In genomic region chr3:49108346-49108745, GRCh38 we compare ENCODE assay signal across 24 cellular contexts. TPM values are rescaled to one million over a fixed set of nuclear protein-coding genes. Genes with fewer than 3 reads are reported as not detected.
A peak's percentile ranks its signal among the peaks of the same experiment; 100 is the strongest.
DNase-seq lines count a peak whose midpoint lies in the region; ATAC-seq, FAIRE-seq and TF ChIP-seq lines count a peak whose summit lies in the region.
"Had no signal": no experiment of that assay in that cellular context is flagged by ENCODE, and none has a peak within 500 bp of the region (broad histone marks: within the 10 kb centered on the region; RNA-seq: fewer than 3 reads in every experiment).

No MANE protein-coding gene starts in this region.

- FAIRE-seq in K562 (lab: Jason Lieb, UNC), result no peak
- FAIRE-seq: A549, GM12892 had no signal

- TF ChIP-seq CTCF in HEK293 (tag by site-specific recombination; IDR thresholded peaks at IDR 0.05) (no peak), K562 (IDR thresholded peaks at IDR 0.05 in 2 of 3, conservative IDR thresholded peaks at IDR 0.05 in 1 of 3; ENCODE audit: insufficient read depth in 2 of 3, low read depth in 1 of 3, low read length in 3 of 3) (no peak), neural crest cell (conservative IDR thresholded peaks at IDR 0.05) (no peak), SK-N-SH (IDR thresholded peaks at IDR 0.05) (no peak), GM10266 (IDR thresholded peaks at IDR 0.05; ENCODE audit: control insufficient read depth, insufficient read depth, low read depth, missing control alignments) (no peak)

- H3K9me3 ChIP-seq in HEK293 (ENCODE audit: control insufficient read depth, insufficient read depth, low read depth, low read length) (no peaks in the 10 kb centered on the region), K562 (replicated peaks; ENCODE audit: control insufficient read depth, insufficient read depth, low read depth, low read length) (no peaks in the 10 kb centered on the region), SK-N-SH (no peaks in the 10 kb centered on the region)
- H3K9me3 ChIP-seq: A549; BE2C; BLaER1 treated with 17β-estradiol and CSF1 and Interleukin-3, amounts not matched to agents 10 nM and 100 nM had no signal

- no peaks in the 10 kb centered on the region for H3K9me3 Mint-ChIP-seq in neural crest cell
- H3K9me3 Mint-ChIP-seq: CD4-positive, alpha-beta T cell; CD8-positive, alpha-beta memory T cell; H9; HFFc6 had no signal

- TF ChIP-seq EP300 in K562 (IDR thresholded peaks at IDR 0.05; ENCODE audit: low read length) (no peak), SK-N-SH (IDR thresholded peaks at IDR 0.05; ENCODE audit: borderline replicate concordance in 1 of 2, low read depth in 1 of 2, low read length in 1 of 2) (no peak)

- no TSS peak for BruUV-seq in K562 (replicated peaks; lab: Mats Ljungman, UMichigan)

- no peak overlapping the region for H3K4me2 ChIP-seq in K562 (ENCODE audit: insufficient read depth, low read length)
- H3K4me2 ChIP-seq in SK-N-SH, result no peak overlapping the region
- H3K4me2 ChIP-seq: A549; BLaER1 treated with 17β-estradiol and CSF1 and Interleukin-3, amounts not matched to agents 10 nM and 100 nM had no signal

- H2AFZ ChIP-seq in K562 (ENCODE audit: low read depth, low read length) (no peak overlapping the region), SK-N-SH (ENCODE audit: low read depth) (no peak overlapping the region)
- H2AFZ ChIP-seq: GM23248 had no signal

- H3K4me3 ChIP-seq in HEK293 (ENCODE audit: low read depth, low read length) (no peak overlapping the region), K562 (no peak overlapping the region), SK-N-SH (ENCODE audit: low read depth in 2 of 2, low read length in 1 of 2) (no peak overlapping the region)
- H3K4me3 ChIP-seq: A549; BLaER1 treated with 17β-estradiol and CSF1 and Interleukin-3, amounts not matched to agents 10 nM and 100 nM; GM23248 had no signal

- no CpG with 5 or more reads among the region's 14 CpGs for WGBS in K562 (ENCODE audit: insufficient coverage, low coverage, missing lambda C conversion rate)
- WGBS in SK-N-SH (ENCODE audit: low lambda C conversion rate), result 92% methylated on average over 8 of the region's 14 CpGs

- POLR2A ChIA-PET in HEK293 (lab: Yijun Ruan, JAX) (interaction anchor here (2.3 to 5.8 kb wide), 2 partner anchors 12 to 14 kb away, joined by 11 to 26 read pairs; partner anchors contain the start of genes QRICH1 and USP19), K562 (lab: Yijun Ruan, JAX) (interaction anchor here (0.6 to 1.2 kb wide), 3 partner anchors 13 to 305 kb away, joined by 3 read pairs; partner anchors contain the start of genes QRICH1 and USP19), SK-N-SH (lab: Yijun Ruan, JAX) (interaction anchor here (1.0 to 1.3 kb wide), 3 partner anchors 9 to 14 kb away, joined by 3 to 10 read pairs (median 4); partner anchors contain the start of gene USP19)

- DNase-seq in K562 (ENCODE audit: extremely low read depth in 1 of 4, low spot score in 3 of 4) (no peak), neural crest cell (ENCODE audit: low read depth, low spot score) (no peak), SK-N-SH (no peak), GM10266 (ENCODE audit: extremely low spot score) (no peak)
- DNase-seq in stimulated activated CD4-positive, alpha-beta T cell treated with anti-CD3 and anti-CD28 coated beads, Interleukin-12 subunit alpha, Interleukin-12 subunit beta, amount 100 ng/mL, for 4 hours, result no peak
- DNase-seq: 8988T; ACHN; AML-193; BE2C; Calu3; CD4-positive, alpha-beta T cell; CD8-positive, alpha-beta memory T cell; DMS53; DMS79 treated with DMSO at 0.1 percent for 48 hours; GF-D8; GM23248; H9; HFFc6 had no signal

- no peaks in the 10 kb centered on the region for H3K9me2 ChIP-seq in SK-N-SH

- no peaks in the 10 kb centered on the region for H3K9me1 ChIP-seq in K562 (ENCODE audit: control insufficient read depth, insufficient read depth, low read length)

- H3F3A ChIP-seq in SK-N-SH (replicated peaks; ENCODE audit: insufficient read depth), result no peaks in the 10 kb centered on the region

- H3K27me3 Mint-ChIP-seq in neural crest cell (ENCODE audit: low read depth), result no peaks in the 10 kb centered on the region
- H3K27me3 Mint-ChIP-seq: CD4-positive, alpha-beta T cell; CD8-positive, alpha-beta memory T cell had no signal

- ATAC-seq in K562, result no peak
- ATAC-seq: A549, HCT116 had no signal

- H4K20me1 ChIP-seq in K562 (replicated peaks; ENCODE audit: control insufficient read depth, insufficient read depth, low read length) (no peaks in the 10 kb centered on the region), SK-N-SH (ENCODE audit: insufficient read depth) (no peaks in the 10 kb centered on the region)

- intact Hi-C loops in K562 (cut with micrococcal nuclease), result no loop called here

- H3K9ac ChIP-seq in K562 (ENCODE audit: insufficient read depth in 1 of 2, low read depth in 2 of 2, low read length in 2 of 2) (no peak overlapping the region), SK-N-SH (no peak overlapping the region)
- H3K9ac ChIP-seq: GM23248 had no signal

- H3K79me2 ChIP-seq in K562 (ENCODE audit: control insufficient read depth, insufficient read depth, low read length) (peaks cover 19% of the 10 kb centered on the region), SK-N-SH (ENCODE audit: insufficient read depth) (peaks cover 23% of the 10 kb centered on the region)

- in situ Hi-C loops in K562 (cut with MboI), result no loop called here

- TF ChIP-seq RAD21 in K562 (CRISPR knock-in tag; conservative IDR thresholded peaks at IDR 0.05 in 1 of 2, IDR thresholded peaks at IDR 0.05 in 1 of 2), result no peak
- TF ChIP-seq RAD21 in SK-N-SH (IDR thresholded peaks at IDR 0.05; ENCODE audit: low read length), result no peak

- H3K27me3 ChIP-seq in K562 (ENCODE audit: control insufficient read depth in 2 of 2, insufficient read depth in 2 of 2, low read length in 2 of 2) (no peaks in the 10 kb centered on the region), SK-N-SH (ENCODE audit: insufficient read depth) (no peaks in the 10 kb centered on the region)
- H3K27me3 ChIP-seq: BE2C; BLaER1 treated with 17β-estradiol and CSF1 and Interleukin-3, amounts not matched to agents 10 nM and 100 nM had no signal

- H3K27ac ChIP-seq in HEK293 (ENCODE audit: extremely low read depth, low read depth, low read length) (no peak overlapping the region), K562 (ENCODE audit: extremely low read depth, low read depth, low read length) (no peak overlapping the region), SK-N-SH (ENCODE audit: low read depth in 2 of 2, low read length in 1 of 2) (no peak overlapping the region)
- H3K27ac ChIP-seq: A549; BLaER1 treated with 17β-estradiol and CSF1 and Interleukin-3, amounts not matched to agents 10 nM and 100 nM; GM23248 had no signal

- TF ChIP-seq POLR2A in K562 (conservative IDR thresholded peaks at IDR 0.05), result no peak

- H3K4me3 Mint-ChIP-seq in neural crest cell, result no peak overlapping the region
- H3K4me3 Mint-ChIP-seq: CD14-positive monocyte, HFFc6 had no signal

- H3K4me1 ChIP-seq in HEK293 (ENCODE audit: control insufficient read depth, insufficient read depth, low read length) (no peaks in the 10 kb centered on the region), K562 (replicated peaks in 1 of 2; ENCODE audit: control insufficient read depth in 2 of 2, insufficient read depth in 2 of 2, low read length in 2 of 2) (peaks cover 4 to 13% of the 10 kb centered on the region in 2 experiments; a peak in 4 of 5 replicates), SK-N-SH (ENCODE audit: control insufficient read depth in 1 of 2, insufficient read depth in 2 of 2, low read depth in 1 of 2, low read length in 1 of 2) (peaks cover 5 to 16% of the 10 kb centered on the region in 2 experiments; a peak in 2 of 4 replicates)
- H3K4me1 ChIP-seq: BE2C had no signal

- H3K36me3 ChIP-seq in HEK293 (ENCODE audit: control insufficient read depth in 2 of 2, insufficient read depth in 1 of 2, low read length in 2 of 2) (peaks cover 0 to 69% of the 10 kb centered on the region in 2 experiments; a peak in 2 of 3 replicates), K562 (ENCODE audit: control insufficient read depth, insufficient read depth, low read length) (peaks cover 60% of the 10 kb centered on the region; the same call in 2 of the 3 replicates), SK-N-SH (replicated peaks in 1 of 2; ENCODE audit: control insufficient read depth in 1 of 2, insufficient read depth in 2 of 2, low read length in 1 of 2) (peaks cover 4 to 55% of the 10 kb centered on the region in 2 experiments)

- peak overlapping the region; percentile 27 for H3K27ac Mint-ChIP-seq in neural crest cell (ENCODE audit: unreplicated experiment)
- H3K27ac Mint-ChIP-seq: HFFc6 had no signal

- CTCF ChIA-PET in HEK293 (lab: Yijun Ruan, JAX), result no interaction called here
- CTCF ChIA-PET in K562 (lab: Yijun Ruan, JAX; ENCODE audit: low intra/inter-chr PET ratio), result no interaction called here
- CTCF ChIA-PET in SK-N-SH (lab: Yijun Ruan, JAX), result interaction anchor here (0.8 to 1.0 kb wide), 3 partner anchors 9 to 117 kb away, joined by 3 to 4 read pairs (median 3); no protein-coding TSS in a partner anchor

- peaks cover 2% of the 10 kb centered on the region for H3K36me3 Mint-ChIP-seq in neural crest cell (ENCODE audit: low read depth)

- H3K4me1 Mint-ChIP-seq in neural crest cell, result peaks cover 25% of the 10 kb centered on the region

RNA-seq across cellular contexts. Expression of gene QARS1, which starts 3.8 kb away (rescaled TPM):
- total RNA-seq in K562 (2011; cell fraction: chromatin; rRNA removed; ENCODE audit: low replicate concordance), result 244 and 492 TPM in 2 replicates
- 317 and 343 TPM in 2 replicates for total RNA-seq in K562 (2011; cell fraction: nucleolus; rRNA removed)
- 254 and 266 TPM in 2 replicates for total RNA-seq in K562 (2011; cell fraction: nucleoplasm; rRNA removed)
- 273 and 315 TPM in 2 replicates for total RNA-seq in K562 (2014; rRNA removed)
- total RNA-seq in K562 (2014; rRNA removed; fragmentation: Illumina TruSeq; extraction: Trizol), result 146 and 170 TPM in 2 replicates
- total RNA-seq in K562 (2015; rRNA removed; fragmentation: Illumina TruSeq; extraction: Trizol), result 176 TPM in 2 replicates
- 297 and 298 TPM in 2 replicates for total RNA-seq in K562 (2021)
- polyA plus RNA-seq in K562 (2011; rRNA removed), result 148 and 237 TPM in 2 replicates
- 380 and 435 TPM in 2 replicates for polyA plus RNA-seq in K562 (2011; cell fraction: cytosol; rRNA removed)
- 784 and 828 TPM in 2 replicates for polyA plus RNA-seq in K562 (2011; cell fraction: nucleus; rRNA removed)
- polyA plus RNA-seq in K562 (2012), result 296 and 574 TPM in 2 replicates
- polyA plus RNA-seq in K562 (2014; fragmentation: Illumina TruSeq; extraction: Trizol), result 305 and 381 TPM in 2 replicates
- 100 to 1,000 TPM; 230 to 310 TPM for polyA plus RNA-seq in K562 (2014; fragmentation: Nextera tagmentation; extraction: Ambion mirVana)
- polyA plus RNA-seq in K562 (2014; rRNA removed), result 249 and 307 TPM in 2 replicates
- polyA minus RNA-seq in K562 (2011; rRNA and poly(A)+ RNA removed), result 102 and 120 TPM in 2 replicates
- 130 and 143 TPM in 2 replicates for polyA minus RNA-seq in K562 (2011; cell fraction: cytosol; rRNA and poly(A)+ RNA removed)
- polyA minus RNA-seq in K562 (2011; cell fraction: nucleus; rRNA and poly(A)+ RNA removed), result 162 and 207 TPM in 2 replicates
- total RNA-seq in neural crest cell, result 348 and 382 TPM in 2 replicates
- 311 and 381 TPM in 2 replicates for polyA plus RNA-seq in SK-N-SH (2012; rRNA removed)
- polyA plus RNA-seq in SK-N-SH (2012; cell fraction: cytosol; rRNA removed), result 153 and 224 TPM in 2 replicates
- 787 and 824 TPM in 2 replicates for polyA plus RNA-seq in SK-N-SH (2012; cell fraction: nucleus; rRNA removed)

RNA-seq across cellular contexts. Expression of gene USP19, which starts 12.3 kb away (rescaled TPM):
- total RNA-seq in K562 (2011; cell fraction: chromatin; rRNA removed; ENCODE audit: low replicate concordance), result 72.0 and 145 TPM in 2 replicates
- total RNA-seq in K562 (2011; cell fraction: nucleolus; rRNA removed), result 82.7 and 95.3 TPM in 2 replicates
- total RNA-seq in K562 (2011; cell fraction: nucleoplasm; rRNA removed), result 51.1 and 55.9 TPM in 2 replicates
- 38.1 and 42.0 TPM in 2 replicates for total RNA-seq in K562 (2014; rRNA removed)
- 15.5 and 20.0 TPM in 2 replicates for total RNA-seq in K562 (2014; rRNA removed; fragmentation: Illumina TruSeq; extraction: Trizol)
- total RNA-seq in K562 (2015; rRNA removed; fragmentation: Illumina TruSeq; extraction: Trizol), result 20.8 and 25.2 TPM in 2 replicates
- total RNA-seq in K562 (2021), result 64.7 and 65.9 TPM in 2 replicates
- 36.9 and 43.3 TPM in 2 replicates for polyA plus RNA-seq in K562 (2011; rRNA removed)
- polyA plus RNA-seq in K562 (2011; cell fraction: cytosol; rRNA removed), result 29.8 and 52.3 TPM in 2 replicates
- polyA plus RNA-seq in K562 (2011; cell fraction: nucleus; rRNA removed), result 124 and 151 TPM in 2 replicates
- 32.1 and 45.6 TPM in 2 replicates for polyA plus RNA-seq in K562 (2012)
- polyA plus RNA-seq in K562 (2014; fragmentation: Illumina TruSeq; extraction: Trizol), result 34.9 and 37.6 TPM in 2 replicates
- under 1 TPM; 0.24 to 0.43 TPM for polyA plus RNA-seq in K562 (2014; fragmentation: Nextera tagmentation; extraction: Ambion mirVana)
- polyA plus RNA-seq in K562 (2014; rRNA removed), result 37.9 and 47.7 TPM in 2 replicates
- 61.0 and 69.3 TPM in 2 replicates for polyA minus RNA-seq in K562 (2011; rRNA and poly(A)+ RNA removed)
- 30.9 and 34.9 TPM in 2 replicates for polyA minus RNA-seq in K562 (2011; cell fraction: cytosol; rRNA and poly(A)+ RNA removed)
- polyA minus RNA-seq in K562 (2011; cell fraction: nucleus; rRNA and poly(A)+ RNA removed), result 32.2 and 36.4 TPM in 2 replicates
- 71.8 and 72.6 TPM in 2 replicates for total RNA-seq in neural crest cell
- polyA plus RNA-seq in SK-N-SH (2012; rRNA removed), result 75.6 and 80.5 TPM in 2 replicates
- 31.2 and 48.4 TPM in 2 replicates for polyA plus RNA-seq in SK-N-SH (2012; cell fraction: cytosol; rRNA removed)
- 181 and 182 TPM in 2 replicates for polyA plus RNA-seq in SK-N-SH (2012; cell fraction: nucleus; rRNA removed)

RNA-seq across cellular contexts. Expression of gene QRICH1, which starts 14.5 kb away (rescaled TPM):
- 127 and 202 TPM in 2 replicates for total RNA-seq in K562 (2011; cell fraction: chromatin; rRNA removed; ENCODE audit: low replicate concordance)
- total RNA-seq in K562 (2011; cell fraction: nucleolus; rRNA removed), result 63.0 and 64.2 TPM in 2 replicates
- 84.8 and 85.2 TPM in 2 replicates for total RNA-seq in K562 (2011; cell fraction: nucleoplasm; rRNA removed)
- 54.6 and 59.0 TPM in 2 replicates for total RNA-seq in K562 (2014; rRNA removed)
- 56.7 and 67.5 TPM in 2 replicates for total RNA-seq in K562 (2014; rRNA removed; fragmentation: Illumina TruSeq; extraction: Trizol)
- total RNA-seq in K562 (2015; rRNA removed; fragmentation: Illumina TruSeq; extraction: Trizol), result 54.0 and 55.6 TPM in 2 replicates
- total RNA-seq in K562 (2021), result 74.3 and 81.7 TPM in 2 replicates
- polyA plus RNA-seq in K562 (2011; rRNA removed), result 99.2 and 102 TPM in 2 replicates
- polyA plus RNA-seq in K562 (2011; cell fraction: cytosol; rRNA removed), result 82.0 and 104 TPM in 2 replicates
- polyA plus RNA-seq in K562 (2011; cell fraction: nucleus; rRNA removed), result 311 and 421 TPM in 2 replicates
- 30.4 and 39.4 TPM in 2 replicates for polyA plus RNA-seq in K562 (2012)
- polyA plus RNA-seq in K562 (2014; fragmentation: Illumina TruSeq; extraction: Trizol), result 65.1 and 73.3 TPM in 2 replicates
- polyA plus RNA-seq in K562 (2014; fragmentation: Nextera tagmentation; extraction: Ambion mirVana), result 10 to 100 TPM; 20.1 to 20.5 TPM
- 89.7 and 90.7 TPM in 2 replicates for polyA plus RNA-seq in K562 (2014; rRNA removed)
- 63.1 and 63.9 TPM in 2 replicates for polyA minus RNA-seq in K562 (2011; rRNA and poly(A)+ RNA removed)
- polyA minus RNA-seq in K562 (2011; cell fraction: cytosol; rRNA and poly(A)+ RNA removed), result 60.6 and 78.7 TPM in 2 replicates
- polyA minus RNA-seq in K562 (2011; cell fraction: nucleus; rRNA and poly(A)+ RNA removed), result 25.0 and 31.7 TPM in 2 replicates
- total RNA-seq in neural crest cell, result 153 and 158 TPM in 2 replicates
- 58.5 and 67.0 TPM in 2 replicates for polyA plus RNA-seq in SK-N-SH (2012; rRNA removed)
- polyA plus RNA-seq in SK-N-SH (2012; cell fraction: cytosol; rRNA removed), result 27.7 and 33.7 TPM in 2 replicates
- polyA plus RNA-seq in SK-N-SH (2012; cell fraction: nucleus; rRNA removed), result 255 and 279 TPM in 2 replicates

RNA-seq across cellular contexts. Expression of gene LAMB2, which starts 24.5 kb away (rescaled TPM):
- total RNA-seq in K562 (2011; cell fraction: chromatin; rRNA removed; ENCODE audit: low replicate concordance), result 150 and 415 TPM in 2 replicates
- total RNA-seq in K562 (2011; cell fraction: nucleolus; rRNA removed), result 171 and 192 TPM in 2 replicates
- 123 and 131 TPM in 2 replicates for total RNA-seq in K562 (2011; cell fraction: nucleoplasm; rRNA removed)
- total RNA-seq in K562 (2014; rRNA removed), result 11.1 and 16.2 TPM in 2 replicates
- total RNA-seq in K562 (2014; rRNA removed; fragmentation: Illumina TruSeq; extraction: Trizol), result 4.9 and 6.0 TPM in 2 replicates
- total RNA-seq in K562 (2015; rRNA removed; fragmentation: Illumina TruSeq; extraction: Trizol), result 6.4 and 6.7 TPM in 2 replicates
- total RNA-seq in K562 (2021), result 17.5 and 17.9 TPM in 2 replicates
- 19.9 and 39.0 TPM in 2 replicates for polyA plus RNA-seq in K562 (2011; rRNA removed)
- 17.5 and 18.1 TPM in 2 replicates for polyA plus RNA-seq in K562 (2011; cell fraction: cytosol; rRNA removed)
- 458 and 581 TPM in 2 replicates for polyA plus RNA-seq in K562 (2011; cell fraction: nucleus; rRNA removed)
- 23.7 and 43.7 TPM in 2 replicates for polyA plus RNA-seq in K562 (2012)
- polyA plus RNA-seq in K562 (2014; fragmentation: Illumina TruSeq; extraction: Trizol), result 17.2 and 18.4 TPM in 2 replicates
- polyA plus RNA-seq in K562 (2014; fragmentation: Nextera tagmentation; extraction: Ambion mirVana), result 1 to 10 TPM; 1.4 to 3.0 TPM
- 22.8 and 26.0 TPM in 2 replicates for polyA plus RNA-seq in K562 (2014; rRNA removed)
- polyA minus RNA-seq in K562 (2011; rRNA and poly(A)+ RNA removed), result 20.4 and 20.6 TPM in 2 replicates
- polyA minus RNA-seq in K562 (2011; cell fraction: cytosol; rRNA and poly(A)+ RNA removed), result 13.8 and 22.3 TPM in 2 replicates
- 29.9 and 34.7 TPM in 2 replicates for polyA minus RNA-seq in K562 (2011; cell fraction: nucleus; rRNA and poly(A)+ RNA removed)
- 108 and 120 TPM in 2 replicates for total RNA-seq in neural crest cell
- polyA plus RNA-seq in SK-N-SH (2012; rRNA removed), result 318 and 332 TPM in 2 replicates
- 79.7 and 90.1 TPM in 2 replicates for polyA plus RNA-seq in SK-N-SH (2012; cell fraction: cytosol; rRNA removed)
- 1,763 and 2,430 TPM in 2 replicates for polyA plus RNA-seq in SK-N-SH (2012; cell fraction: nucleus; rRNA removed)
- polyA plus RNA-seq: CD8-positive, alpha-beta memory T cell had no signal

RNA-seq across cellular contexts. Expression of gene CCDC71, which starts 57.8 kb away (rescaled TPM):
- 13.4 and 54.6 TPM in 2 replicates for total RNA-seq in K562 (2011; cell fraction: chromatin; rRNA removed; ENCODE audit: low replicate concordance)
- total RNA-seq in K562 (2011; cell fraction: nucleolus; rRNA removed), result 53.7 and 63.5 TPM in 2 replicates
- total RNA-seq in K562 (2011; cell fraction: nucleoplasm; rRNA removed), result 22.3 and 35.1 TPM in 2 replicates
- total RNA-seq in K562 (2014; rRNA removed) (14.3 and 24.7 TPM in 2 replicates), K562 (2014; rRNA removed; fragmentation: Illumina TruSeq; extraction: Trizol) (5.6 and 7.4 TPM in 2 replicates), K562 (2015; rRNA removed; fragmentation: Illumina TruSeq; extraction: Trizol) (12.2 and 13.0 TPM in 2 replicates), K562 (2021) (18.4 and 18.7 TPM in 2 replicates), neural crest cell (26.0 and 29.4 TPM in 2 replicates)
- polyA plus RNA-seq in K562 (2011; rRNA removed) (14.1 and 15.6 TPM in 2 replicates), K562 (2014; fragmentation: Illumina TruSeq; extraction: Trizol) (17.1 and 20.1 TPM in 2 replicates), K562 (2014; fragmentation: Nextera tagmentation; extraction: Ambion mirVana) (under 1 TPM; 0.13 to 0.31 TPM), K562 (2014; rRNA removed) (19.3 and 21.7 TPM in 2 replicates), SK-N-SH (2012; rRNA removed) (40.9 and 43.6 TPM in 2 replicates)
- 19.2 and 44.4 TPM in 2 replicates for polyA plus RNA-seq in K562 (2011; cell fraction: cytosol; rRNA removed)
- 10.1 and 19.3 TPM in 2 replicates for polyA plus RNA-seq in K562 (2011; cell fraction: nucleus; rRNA removed)
- polyA plus RNA-seq in K562 (2012), result 14.7 and 17.3 TPM in 2 replicates
- polyA minus RNA-seq in K562 (2011; rRNA and poly(A)+ RNA removed), result 15.1 and 20.5 TPM in 2 replicates
- 12.4 and 16.3 TPM in 2 replicates for polyA minus RNA-seq in K562 (2011; cell fraction: cytosol; rRNA and poly(A)+ RNA removed)
- 27.5 and 33.1 TPM in 2 replicates for polyA minus RNA-seq in K562 (2011; cell fraction: nucleus; rRNA and poly(A)+ RNA removed)
- polyA plus RNA-seq in SK-N-SH (2012; cell fraction: cytosol; rRNA removed), result 20.6 and 31.9 TPM in 2 replicates
- polyA plus RNA-seq in SK-N-SH (2012; cell fraction: nucleus; rRNA removed), result 27.3 and 29.4 TPM in 2 replicates
